Comparison of ENCODE assay signal across 18 cellular contexts in genomic region chr4:23788460-23788859, GRCh38.
DNase-seq lines count a peak whose midpoint lies in the region; ATAC-seq, FAIRE-seq and TF ChIP-seq lines count a peak whose summit lies in the region.
"Had no signal": no experiment of that assay in that cellular context is flagged by ENCODE, and none has a peak within 500 bp of the region (broad histone marks: within the 10 kb centered on the region; RNA-seq: fewer than 3 reads in every experiment).

No MANE protein-coding gene starts in this region.

- H3K4me3 ChIP-seq in HepG2 (replicated peaks in 1 of 3; ENCODE audit: insufficient read depth in 1 of 3, low read depth in 2 of 3, low read length in 3 of 3), result no peak overlapping the region
- H3K4me3 ChIP-seq: adrenal gland, ovary, testis had no signal

- BruUV-seq in Calu3 (replicated peaks; lab: Mats Ljungman, UMichigan) (no TSS peak), HepG2 (replicated peaks; lab: Mats Ljungman, UMichigan) (no TSS peak)

- FAIRE-seq in HepG2 (lab: Jason Lieb, UNC), result peak; percentile 34
- FAIRE-seq: H1 had no signal

- H4K20me1 ChIP-seq in HepG2 (ENCODE audit: insufficient read depth, low read length), result no peaks in the 10 kb centered on the region

- no peak overlapping the region for H2AFZ ChIP-seq in HepG2 (ENCODE audit: low read length)

- no peaks in the 10 kb centered on the region for H3K9me3 Mint-ChIP-seq in Calu3 (ENCODE audit: low read depth, unreplicated experiment)
- H3K9me3 Mint-ChIP-seq in activated T-cell treated with anti-CD3 and anti-CD28 coated beads, Interleukin-2, amount 50 U/mL, for 72 hours, result peaks cover 2 to 7% of the 10 kb centered on the region in 2 donors

- no peak for TF ChIP-seq POLR2A in HepG2 (IDR thresholded peaks at IDR 0.05; ENCODE audit: insufficient read depth in 1 of 2, low read depth in 2 of 2, low read length in 2 of 2)

- TF ChIP-seq RAD21 in HepG2 (CRISPR knock-in tag; IDR thresholded peaks at IDR 0.05), result no peak

- TF ChIP-seq CTCF in Calu3 (IDR thresholded peaks at IDR 0.05; ENCODE audit: unreplicated experiment) (no peak), HepG2 (CRISPR knock-in tag; IDR thresholded peaks at IDR 0.05) (no peak)

- peak; percentile 68 for ATAC-seq in esophagus mucosa
- peak; percentile 75 for ATAC-seq in HepG2
- no peak for ATAC-seq in activated T-cell treated with anti-CD3 and anti-CD28 coated beads, Interleukin-2, amount 50 U/mL, for 72 hours (replicated peaks in 1 of 2)
- no peak for ATAC-seq in HG03039 (IDR thresholded peaks at IDR 0.05; ENCODE audit: unreplicated experiment)

- H3K27me3 ChIP-seq in HepG2 (ENCODE audit: control insufficient read depth in 1 of 2, insufficient read depth in 2 of 2, low read length in 2 of 2), result no peaks in the 10 kb centered on the region
- H3K27me3 ChIP-seq: adrenal gland, ovary, testis had no signal

- in situ Hi-C loops in HepG2 (cut with HindIII; ENCODE audit: extremely low pct_ligation_motif_present, low pct_unique_long_range_greater_than_20kb), result no loop called here

- H3K79me2 ChIP-seq in HepG2 (ENCODE audit: insufficient read depth, low read length), result no peaks in the 10 kb centered on the region

- peaks cover 5% of the 10 kb centered on the region for H3K36me3 Mint-ChIP-seq in Calu3 (ENCODE audit: insufficient read depth, unreplicated experiment)
- H3K36me3 Mint-ChIP-seq in activated T-cell treated with anti-CD3 and anti-CD28 coated beads, Interleukin-2, amount 50 U/mL, for 72 hours (ENCODE audit: insufficient read depth in 2 of 2), result no peaks in the 10 kb centered on the region

- intact Hi-C loops in Calu3 (cut with micrococcal nuclease; ENCODE audit: unreplicated experiment) (loop anchor here (1.0 kb wide), 1 partner anchor 69 kb away; no protein-coding TSS in a partner anchor), HepG2 (cut with micrococcal nuclease; ENCODE audit: unreplicated experiment) (loop anchor here (2.0 to 10.0 kb wide), 2 partner anchors 22 to 96 kb away; no protein-coding TSS in a partner anchor)

- H3K4me2 ChIP-seq in HepG2 (ENCODE audit: low read depth, low read length), result peak overlapping the region; percentile 22

- 0 out of 5 replicates have a peak, but pooled peaks cover 0 to 2% of the 10 kb centered on the region in 2 experiments for H3K36me3 ChIP-seq in HepG2 (replicated peaks in 1 of 2; ENCODE audit: control insufficient read depth in 1 of 2, insufficient read depth in 2 of 2, low read length in 2 of 2)
- H3K36me3 ChIP-seq: adrenal gland, ovary had no signal

- DNase-seq in Calu3 (peak; percentile 45), NCI-H774 (lab: John Stamatoyannopoulos, UW) (peak; percentile 6), HepG2 (ENCODE audit: low spot score) (peak; percentile 47), hippocampal formation (lab: John Stamatoyannopoulos, UW) (no peak), NCI-H1436 (lab: John Stamatoyannopoulos, UW) (no peak)
- no peak for DNase-seq in activated T-cell treated with anti-CD3 and anti-CD28 coated beads, Interleukin-2, amount 50 U/mL, for 72 hours
- DNase-seq: activated CD4-positive, alpha-beta T cell treated with anti-CD3 and anti-CD28 coated beads, Interleukin-2, amount 10 ng/mL, durations not matched to agents 24 days and 14 days; activated T-cell treated with anti-CD3 and anti-CD28 coated beads, Interleukin-2, amount 50 U/mL, for 1 hour; adrenal gland; AML-193; DMS 273 treated with DMSO at 0.1 percent for 48 hours; NCI-H146; ovary; testis had no signal

- H3K27me3 Mint-ChIP-seq in Calu3 (ENCODE audit: unreplicated experiment), result no peaks in the 10 kb centered on the region
- no peaks in the 10 kb centered on the region for H3K27me3 Mint-ChIP-seq in activated T-cell treated with anti-CD3 and anti-CD28 coated beads, Interleukin-2, amount 50 U/mL, for 72 hours (ENCODE audit: low read depth)
- H3K27me3 Mint-ChIP-seq: activated CD4-positive, alpha-beta T cell treated with anti-CD3 and anti-CD28 coated beads, Interleukin-2, amount 10 ng/mL, durations not matched to agents 24 days and 14 days had no signal

- POLR2A ChIA-PET in HepG2 (lab: Yijun Ruan, JAX), result interaction anchor here (1.2 kb wide), 1 partner anchor 101 kb away, joined by 6 read pairs; the partner anchor contains the start of gene PPARGC1A

- TF ChIP-seq EP300 in HepG2 (IDR thresholded peaks at IDR 0.05; ENCODE audit: low read depth in 2 of 2, low read length in 2 of 2) (no peak), HepG2 (CRISPR knock-in tag; IDR thresholded peaks at IDR 0.05; ENCODE audit: borderline replicate concordance) (no peak)

- H3K27ac Mint-ChIP-seq in Calu3 (ENCODE audit: unreplicated experiment), result peak overlapping the region; percentile 88
- H3K27ac Mint-ChIP-seq in activated T-cell treated with anti-CD3 and anti-CD28 coated beads, Interleukin-2, amount 50 U/mL, for 72 hours, result no peak overlapping the region
- H3K27ac Mint-ChIP-seq: activated CD4-positive, alpha-beta T cell treated with anti-CD3 and anti-CD28 coated beads, Interleukin-2, amount 10 ng/mL, durations not matched to agents 24 days and 14 days had no signal

- CTCF ChIA-PET in Calu3 (lab: Charles Lee) (interaction anchor here (0.6 kb wide), 1 partner anchor 82 kb away, joined by 4 read pairs; no protein-coding TSS in a partner anchor), HepG2 (lab: Yijun Ruan, JAX; ENCODE audit: low intra/inter-chr PET ratio, low total read pairs) (no interaction called here)

- H3K4me3 Mint-ChIP-seq in Calu3 (ENCODE audit: low read depth, unreplicated experiment), result peak overlapping the region; percentile 48
- H3K4me3 Mint-ChIP-seq in activated T-cell treated with anti-CD3 and anti-CD28 coated beads, Interleukin-2, amount 50 U/mL, for 72 hours, result no peak overlapping the region
- H3K4me3 Mint-ChIP-seq: activated CD4-positive, alpha-beta T cell treated with anti-CD3 and anti-CD28 coated beads, Interleukin-2, amount 10 ng/mL, durations not matched to agents 24 days and 14 days had no signal

- H3K4me1 ChIP-seq in HepG2 (ENCODE audit: insufficient read depth, low read length), result peaks cover 32% of the 10 kb centered on the region
- H3K4me1 ChIP-seq: adrenal gland, testis had no signal

- 17% methylated on average over 5 of the region's 5 CpGs for WGBS in HepG2 (ENCODE audit: low lambda C conversion rate)

- H3K9ac ChIP-seq in HepG2 (ENCODE audit: insufficient read depth, low read depth, low read length), result no peak overlapping the region

- H3K27ac ChIP-seq in HepG2 (ENCODE audit: extremely low read length, insufficient read depth, low read length), result peak overlapping the region; percentile 7
- H3K27ac ChIP-seq: adrenal gland, ovary, RWPE1, testis had no signal

- no peaks in the 10 kb centered on the region for H3K9me3 ChIP-seq in HepG2 (ENCODE audit: low read length)
- H3K9me3 ChIP-seq: adrenal gland, ovary, testis had no signal

- H3K4me1 Mint-ChIP-seq in Calu3 (ENCODE audit: low read depth, unreplicated experiment), result peaks cover 27% of the 10 kb centered on the region
- no peaks in the 10 kb centered on the region for H3K4me1 Mint-ChIP-seq in activated T-cell treated with anti-CD3 and anti-CD28 coated beads, Interleukin-2, amount 50 U/mL, for 72 hours (ENCODE audit: low read depth)
- H3K4me1 Mint-ChIP-seq: activated CD4-positive, alpha-beta T cell treated with anti-CD3 and anti-CD28 coated beads, Interleukin-2, amount 10 ng/mL, durations not matched to agents 24 days and 14 days had no signal

TF ChIP-seq in HepG2, 621 proteins besides CTCF, POLR2A, EP300 and RAD21 (continues in another document):
- TF ChIP-seq TEAD3 (CRISPR knock-in tag; optimal IDR thresholded peaks at IDR 0.05; ENCODE audit: borderline replicate concordance) (peak; percentile 6), SOX6 (IDR thresholded peaks at IDR 0.05) (no peak), SOX6 (CRISPR knock-in tag; IDR thresholded peaks at IDR 0.05) (peak; percentile 49), ZNF326 (CRISPR knock-in tag; IDR thresholded peaks at IDR 0.05; ENCODE audit: borderline replicate concordance) (no peak), FOXP4 (CRISPR knock-in tag; IDR thresholded peaks at IDR 0.05) (no peak), SAP130 (CRISPR knock-in tag; IDR thresholded peaks at IDR 0.05; ENCODE audit: low read depth) (no peak)

Comparison
In these comparisons a context has a peak if more than half of its experiments do, and no peak if none do; other contexts are left out.
1. DNase-seq: peak in Calu3 (single experiment), NCI-H774 (single experiment) and HepG2 (single experiment); none in activated T-cell treated with anti-CD3 and anti-CD28 coated beads, Interleukin-2, amount 50 U/mL, for 72 hours (0 of 2), hippocampal formation (0 of 2) and NCI-H1436 (single experiment).
2. ATAC-seq: peak in esophagus mucosa (single experiment) and HepG2 (single experiment); none in activated T-cell treated with anti-CD3 and anti-CD28 coated beads, Interleukin-2, amount 50 U/mL, for 72 hours (0 of 2) and HG03039 (single experiment).